Comparison of ENCODE assay signal across 13 cellular contexts in genomic region chr1:116134178-116134773, GRCh38. TPM values are rescaled to one million over a fixed set of nuclear protein-coding genes. Genes with fewer than 3 reads are reported as not detected.
DNase-seq lines count a peak whose midpoint lies in the region; TF ChIP-seq lines count a peak whose summit lies in the region.
"Had no signal": no experiment of that assay in that cellular context is flagged by ENCODE, and none has a peak within 500 bp of the region (broad histone marks: within the 10 kb centered on the region; RNA-seq: fewer than 3 reads in every experiment).

No MANE protein-coding gene starts in this region.

- peak overlapping the region; percentile 35; the same call in 1 of the 2 replicates for H2AFZ ChIP-seq in Loucy (ENCODE audit: low read length)

- H3K4me3 ChIP-seq in Loucy (ENCODE audit: low read length, poor library complexity, severe bottlenecking) (no peak overlapping the region), brain microvascular endothelial cell (ENCODE audit: low read depth, low read length) (no peak overlapping the region)

- in situ Hi-C loops in brain microvascular endothelial cell (cut with HindIII; ENCODE audit: low pct_ligation_motif_present, low sequenced_read_pairs), result no loop called here

- H3K9me2 ChIP-seq in Loucy (replicated peaks; ENCODE audit: low read depth, low read length), result no peaks in the 10 kb centered on the region

- H3K9me3 Mint-ChIP-seq in osteocyte (ENCODE audit: unreplicated experiment), result no peaks in the 10 kb centered on the region
- H3K9me3 Mint-ChIP-seq: activated naive CD4-positive, alpha-beta T cell treated with anti-CD3 and anti-CD28 coated beads, Interleukin-2, amount 10 ng/mL, durations not matched to agents 7 days and 5 days; stimulated activated naive B cell treated with anti-CD40 and anti-IgM and Interleukin-4, amounts not matched to agents 10 μg/mL and 1 μg/mL and 100 μg/mL, for 72 hours had no signal

- H3K27me3 ChIP-seq in Loucy (ENCODE audit: insufficient read depth, low read length, poor library complexity, severe bottlenecking) (no peaks in the 10 kb centered on the region), brain microvascular endothelial cell (replicated peaks) (no peaks in the 10 kb centered on the region)

- no peaks in the 10 kb centered on the region for H3K4me1 Mint-ChIP-seq in osteocyte (ENCODE audit: unreplicated experiment)

- no peaks in the 10 kb centered on the region for H3K9me3 ChIP-seq in Loucy (ENCODE audit: insufficient read depth, low read depth, low read length)

- no peak overlapping the region for H3K4me3 Mint-ChIP-seq in osteocyte (ENCODE audit: unreplicated experiment)
- H3K4me3 Mint-ChIP-seq: activated naive CD4-positive, alpha-beta T cell treated with anti-CD3 and anti-CD28 coated beads, Interleukin-2, amount 10 ng/mL, durations not matched to agents 7 days and 5 days; stimulated activated naive B cell treated with anti-CD40 and anti-IgM and Interleukin-4, amounts not matched to agents 10 μg/mL and 1 μg/mL and 100 μg/mL, for 72 hours had no signal

- peaks cover 30% of the 10 kb centered on the region for H3K27me3 Mint-ChIP-seq in osteocyte (ENCODE audit: unreplicated experiment)

- no peaks in the 10 kb centered on the region for H4K20me1 ChIP-seq in Loucy (ENCODE audit: insufficient read depth, low read length, poor library complexity, severe bottlenecking)

- no peak overlapping the region for H3K27ac Mint-ChIP-seq in osteocyte (ENCODE audit: unreplicated experiment)
- H3K27ac Mint-ChIP-seq: activated naive CD4-positive, alpha-beta T cell treated with anti-CD3 and anti-CD28 coated beads, Interleukin-2, amount 10 ng/mL, durations not matched to agents 7 days and 5 days; stimulated activated naive B cell treated with anti-CD40 and anti-IgM and Interleukin-4, amounts not matched to agents 10 μg/mL and 1 μg/mL and 100 μg/mL, for 72 hours had no signal

- no peaks in the 10 kb centered on the region for H3F3A ChIP-seq in Loucy (ENCODE audit: low read depth)

- no peaks in the 10 kb centered on the region for H3K79me2 ChIP-seq in Loucy (ENCODE audit: insufficient read depth, low read length)

- DNase-seq in NCI-H82 (lab: John Stamatoyannopoulos, UW) (peak; percentile 24), NCI-H82 treated with DMSO at 0.1 percent for 48 hours (lab: John Stamatoyannopoulos, UW; ENCODE audit: unreplicated experiment) (no peak), brain microvascular endothelial cell (no peak), osteocyte (ENCODE audit: extremely low spot score, unreplicated experiment) (peak; percentile 36), NCI-H1694 (lab: John Stamatoyannopoulos, UW) (no peak), AML-193 (lab: John Stamatoyannopoulos, UW) (no peak)
- no peak for DNase-seq in stimulated activated CD4-positive, alpha-beta T cell treated with anti-CD3 and anti-CD28 coated beads, Interleukin-2, amount 100 ng/mL, for 48 hours
- DNase-seq: activated naive CD4-positive, alpha-beta T cell treated with anti-CD3 and anti-CD28 coated beads, Interleukin-2, amount 10 ng/mL, durations not matched to agents 7 days and 5 days; NCI-H510A; stimulated activated naive B cell treated with anti-CD40 and anti-IgM and Interleukin-4, amounts not matched to agents 10 μg/mL and 1 μg/mL and 100 μg/mL, for 72 hours had no signal

- H3K36me3 ChIP-seq in Loucy (ENCODE audit: insufficient read depth, low read length) (no peaks in the 10 kb centered on the region), brain microvascular endothelial cell (replicated peaks) (no peaks in the 10 kb centered on the region)

- no peak overlapping the region for H3K9ac ChIP-seq in Loucy (ENCODE audit: low read depth, low read length, poor library complexity, severe bottlenecking)

- no peaks in the 10 kb centered on the region for H3K4me1 ChIP-seq in Loucy (ENCODE audit: insufficient read depth, low read length, poor library complexity, severe bottlenecking)

- H3K4me2 ChIP-seq in Loucy (ENCODE audit: low read depth, low read length, poor library complexity, severe bottlenecking), result no peak overlapping the region

- no peak overlapping the region for H3K27ac ChIP-seq in brain microvascular endothelial cell

- TF ChIP-seq CTCF in Loucy (conservative IDR thresholded peaks at IDR 0.05; ENCODE audit: low read length) (peak; percentile 66), brain microvascular endothelial cell (IDR thresholded peaks at IDR 0.05; ENCODE audit: low read depth, low read length, missing control alignments) (peak; percentile 50), osteocyte (IDR thresholded peaks at IDR 0.05) (peak; percentile 24)

- peaks cover 1% of the 10 kb centered on the region for H3K36me3 Mint-ChIP-seq in osteocyte (ENCODE audit: unreplicated experiment)
- H3K36me3 Mint-ChIP-seq: activated naive CD4-positive, alpha-beta T cell treated with anti-CD3 and anti-CD28 coated beads, Interleukin-2, amount 10 ng/mL, durations not matched to agents 7 days and 5 days; stimulated activated naive B cell treated with anti-CD40 and anti-IgM and Interleukin-4, amounts not matched to agents 10 μg/mL and 1 μg/mL and 100 μg/mL, for 72 hours had no signal

RNA-seq across cellular contexts. Expression of gene MAB21L3, which starts 23.1 kb away (rescaled TPM):
- not detected in 2 replicates for total RNA-seq in osteocyte
- total RNA-seq: dermis microvascular lymphatic vessel endothelial cell, HT1080 had no signal

Comparison
In these comparisons a context has a peak if more than half of its experiments do, and no peak if none do; other contexts are left out.
1. DNase-seq: peak in NCI-H82 (single experiment) and osteocyte (single experiment); none in NCI-H82 treated with DMSO at 0.1 percent for 48 hours (single experiment), brain microvascular endothelial cell (single experiment), stimulated activated CD4-positive, alpha-beta T cell treated with anti-CD3 and anti-CD28 coated beads, Interleukin-2, amount 100 ng/mL, for 48 hours (0 of 2), NCI-H1694 (single experiment) and AML-193 (0 of 2).
2. Peak in every context shown above with its lines, with median percentiles within 50 percentile points of each other: CTCF ChIP-seq.